Comparison of ENCODE assay signal across 15 cellular contexts in genomic region chr1:209029737-209030136, GRCh38.
DNase-seq lines count a peak whose midpoint lies in the region; ATAC-seq and TF ChIP-seq lines count a peak whose summit lies in the region.
"Had no signal": no experiment of that assay in that cellular context is flagged by ENCODE, and none has a peak within 500 bp of the region (broad histone marks: within the 10 kb centered on the region; RNA-seq: fewer than 3 reads in every experiment).

No MANE protein-coding gene starts in this region.

- POLR2A ChIA-PET in OCI-LY7 (lab: Charles Lee): no interaction called here
- POLR2A ChIA-PET in naive thymus-derived CD8-positive, alpha-beta T cell (lab: Charles Lee): no interaction called here

- CTCF ChIA-PET in OCI-LY7 (lab: Charles Lee; ENCODE audit: unreplicated experiment): no interaction called here

- peaks cover 0 to 6% (median 0%) of the 10 kb centered on the region in 3 donors for H3K36me3 Mint-ChIP-seq in naive thymus-derived CD8-positive, alpha-beta T cell
- H3K36me3 Mint-ChIP-seq: activated naive CD8-positive, alpha-beta T cell treated with anti-CD3 and anti-CD28 coated beads, Interleukin-2, amount 10 ng/mL, durations not matched to agents 7 days and 5 days had no signal

- no peak overlapping the region for H3K9ac ChIP-seq in OCI-LY3 (ENCODE audit: low read length)

- H3K79me2 ChIP-seq in OCI-LY3 (ENCODE audit: low read length) (no peaks in the 10 kb centered on the region), OCI-LY7 (ENCODE audit: insufficient read depth, low read depth, low read length) (no peaks in the 10 kb centered on the region)

- no peaks in the 10 kb centered on the region for H3K4me1 Mint-ChIP-seq in naive thymus-derived CD8-positive, alpha-beta T cell
- H3K4me1 Mint-ChIP-seq: activated CD4-positive, alpha-beta memory T cell treated with anti-CD3 and anti-CD28 coated beads, Interleukin-2, amount 10 ng/mL, durations not matched to agents 7 days and 5 days; activated naive CD8-positive, alpha-beta T cell treated with anti-CD3 and anti-CD28 coated beads, Interleukin-2, amount 10 ng/mL, durations not matched to agents 7 days and 5 days had no signal

- H3K9me2 ChIP-seq in OCI-LY7 (ENCODE audit: insufficient read depth, low read length): no peaks in the 10 kb centered on the region

- no peak overlapping the region for H3K4me3 Mint-ChIP-seq in naive thymus-derived CD8-positive, alpha-beta T cell
- H3K4me3 Mint-ChIP-seq: activated CD4-positive, alpha-beta memory T cell treated with anti-CD3 and anti-CD28 coated beads, Interleukin-2, amount 10 ng/mL, durations not matched to agents 7 days and 5 days; activated naive CD8-positive, alpha-beta T cell treated with anti-CD3 and anti-CD28 coated beads, Interleukin-2, amount 10 ng/mL, durations not matched to agents 7 days and 5 days had no signal

- ATAC-seq in HG02642 (IDR thresholded peaks at IDR 0.05; ENCODE audit: poor library complexity, unreplicated experiment): no peak
- ATAC-seq in naive thymus-derived CD8-positive, alpha-beta T cell: no peak
- ATAC-seq in GM18873 (IDR thresholded peaks at IDR 0.05; ENCODE audit: low FRiP score, unreplicated experiment): no peak
- ATAC-seq: heart left ventricle had no signal

- peaks cover 7% of the 10 kb centered on the region; the same call in 1 of the 2 replicates for H3K4me1 ChIP-seq in OCI-LY3 (ENCODE audit: low read length)
- H3K4me1 ChIP-seq in OCI-LY7 (ENCODE audit: insufficient read depth, low read length, poor library complexity, severe bottlenecking): no peaks in the 10 kb centered on the region
- H3K4me1 ChIP-seq: heart left ventricle had no signal

- H3K27ac ChIP-seq in OCI-LY3 (ENCODE audit: low read length) (no peak overlapping the region), OCI-LY7 (ENCODE audit: low read depth, low read length, poor library complexity, severe bottlenecking) (no peak overlapping the region)
- H3K27ac ChIP-seq: dorsolateral prefrontal cortex, heart left ventricle had no signal

- H2AFZ ChIP-seq in OCI-LY3 (ENCODE audit: low read depth, low read length) (no peak overlapping the region), OCI-LY7 (ENCODE audit: low read length) (no peak overlapping the region)

- TF ChIP-seq CTCF in OCI-LY3 (IDR thresholded peaks at IDR 0.05; ENCODE audit: low read depth, low read length) (0 out of 2 replicates have a peak, but pooled peaks have one; percentile 8), fibroblast of the aortic adventitia (IDR thresholded peaks at IDR 0.05; ENCODE audit: insufficient read depth, low read length) (peak; percentile 17), OCI-LY7 (conservative IDR thresholded peaks at IDR 0.05; ENCODE audit: low read length) (no peak)

- DNase-seq in SIG-M5 treated with dmso at 0.1 percent for 504 hours (lab: John Stamatoyannopoulos, UW; ENCODE audit: unreplicated experiment): peak; percentile 6
- DNase-seq in SIG-M5 (lab: John Stamatoyannopoulos, UW): no peak
- DNase-seq in fibroblast of the aortic adventitia (ENCODE audit: low read depth): peak; percentile 6
- DNase-seq in OCI-LY7 (ENCODE audit: low spot score): no peak
- no peak for DNase-seq in naive thymus-derived CD8-positive, alpha-beta T cell
- DNase-seq: activated CD4-positive, alpha-beta memory T cell treated with anti-CD3 and anti-CD28 coated beads, Interleukin-2, amount 10 ng/mL, durations not matched to agents 7 days and 5 days; activated naive CD8-positive, alpha-beta T cell treated with anti-CD3 and anti-CD28 coated beads, Interleukin-2, amount 10 ng/mL, durations not matched to agents 7 days and 5 days; dorsolateral prefrontal cortex; heart left ventricle; mesenchymal stem cell; NCI-H524; substantia nigra had no signal

- peaks cover 11 to 54% (median 18%) of the 10 kb centered on the region in 5 donors for H3K27me3 Mint-ChIP-seq in naive thymus-derived CD8-positive, alpha-beta T cell
- H3K27me3 Mint-ChIP-seq: activated CD4-positive, alpha-beta memory T cell treated with anti-CD3 and anti-CD28 coated beads, Interleukin-2, amount 10 ng/mL, durations not matched to agents 7 days and 5 days had no signal

- peaks cover 0 to 17% (median 3%) of the 10 kb centered on the region in 9 donors for H3K9me3 Mint-ChIP-seq in naive thymus-derived CD8-positive, alpha-beta T cell
- H3K9me3 Mint-ChIP-seq: activated CD4-positive, alpha-beta memory T cell treated with anti-CD3 and anti-CD28 coated beads, Interleukin-2, amount 10 ng/mL, durations not matched to agents 7 days and 5 days had no signal

- H3K27ac Mint-ChIP-seq in naive thymus-derived CD8-positive, alpha-beta T cell: no peak overlapping the region
- H3K27ac Mint-ChIP-seq: activated CD4-positive, alpha-beta memory T cell treated with anti-CD3 and anti-CD28 coated beads, Interleukin-2, amount 10 ng/mL, durations not matched to agents 7 days and 5 days; activated naive CD8-positive, alpha-beta T cell treated with anti-CD3 and anti-CD28 coated beads, Interleukin-2, amount 10 ng/mL, durations not matched to agents 7 days and 5 days had no signal

- BruUV-seq in OCI-LY7 (replicated peaks; lab: Mats Ljungman, UMichigan): no TSS peak

- H3K36me3 ChIP-seq in OCI-LY3 (replicated peaks; ENCODE audit: low read depth, low read length): no peaks in the 10 kb centered on the region
- no peaks in the 10 kb centered on the region for H3K36me3 ChIP-seq in OCI-LY7 (ENCODE audit: insufficient read depth, low read length)
- H3K36me3 ChIP-seq: heart left ventricle had no signal

- H3K9me3 ChIP-seq in OCI-LY3 (ENCODE audit: insufficient read depth, low read length): no peaks in the 10 kb centered on the region
- no peaks in the 10 kb centered on the region for H3K9me3 ChIP-seq in OCI-LY7 (ENCODE audit: low read length)
- H3K9me3 ChIP-seq: heart left ventricle had no signal

- H3K4me3 ChIP-seq in OCI-LY3 (ENCODE audit: low read length) (no peak overlapping the region), fibroblast of the aortic adventitia (ENCODE audit: low read depth, low read length) (no peak overlapping the region), OCI-LY7 (ENCODE audit: low read depth, low read length, poor library complexity, severe bottlenecking) (no peak overlapping the region)
- H3K4me3 ChIP-seq: dorsolateral prefrontal cortex, heart left ventricle had no signal

- H4K20me1 ChIP-seq in OCI-LY3 (ENCODE audit: insufficient read depth, low read length) (no peaks in the 10 kb centered on the region), OCI-LY7 (ENCODE audit: insufficient read depth, low read length) (no peaks in the 10 kb centered on the region)

- no peak overlapping the region for H3K4me2 ChIP-seq in OCI-LY3 (ENCODE audit: low read length)
- no peak overlapping the region for H3K4me2 ChIP-seq in OCI-LY7 (ENCODE audit: low read length)

- intact Hi-C loops in OCI-LY7 (cut with micrococcal nuclease; ENCODE audit: unreplicated experiment): no loop called here

- H3K27me3 ChIP-seq in OCI-LY3 (ENCODE audit: low read depth, low read length): 0 out of 2 replicates have a peak, but pooled peaks cover 2% of the 10 kb centered on the region
- H3K27me3 ChIP-seq: heart left ventricle had no signal

Comparison
In these comparisons a context has a peak if more than half of its experiments do, and no peak if none do; other contexts are left out.
1. DNase-seq: peak in SIG-M5 treated with dmso at 0.1 percent for 504 hours (single experiment) and fibroblast of the aortic adventitia (single experiment); none in SIG-M5 (single experiment), OCI-LY7 (single experiment) and naive thymus-derived CD8-positive, alpha-beta T cell (0 of 10).